ENCODE assay signal across 30 cellular contexts in the genomic region with DNA sequence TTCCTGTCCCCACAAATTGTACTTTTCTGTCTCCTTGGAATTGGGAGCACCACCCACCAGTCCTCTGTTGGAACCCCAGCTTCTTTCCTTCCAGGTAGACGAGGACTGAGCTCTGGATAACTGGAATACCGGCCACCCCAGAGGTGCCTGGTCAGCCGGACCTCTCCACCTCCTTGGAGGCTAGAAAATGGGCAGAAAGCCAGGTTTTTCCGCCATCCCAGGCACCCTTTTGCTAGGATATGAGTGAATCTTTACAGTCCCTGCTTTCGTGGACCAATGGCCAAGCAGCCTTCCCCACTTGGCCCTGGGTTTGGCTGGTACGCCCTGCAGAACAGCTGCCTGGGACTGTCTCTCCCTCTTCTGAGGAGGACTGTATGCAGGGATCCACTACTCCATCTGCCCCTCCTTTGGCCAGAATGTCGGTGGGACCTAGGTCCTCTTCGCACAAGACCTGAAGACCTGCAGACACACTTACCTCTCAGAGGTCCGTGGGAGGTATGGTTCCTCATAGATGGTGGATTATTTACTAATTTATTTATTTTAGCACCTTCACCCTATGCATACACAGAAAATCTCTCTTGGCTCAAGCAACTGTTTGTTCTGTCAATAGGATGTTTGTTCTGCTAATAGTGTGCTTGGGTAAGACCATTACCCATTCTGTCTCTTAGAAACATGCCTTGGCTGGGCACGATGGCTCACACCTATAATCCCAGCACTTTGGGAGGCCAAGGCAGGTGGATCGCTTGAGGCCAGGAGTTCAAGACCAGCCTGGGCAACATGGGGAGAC. TPM values are rescaled to one million over a fixed set of nuclear protein-coding genes. Genes with fewer than 3 reads are reported as not detected.
DNase-seq lines count a peak whose midpoint lies in the region; ATAC-seq and TF ChIP-seq lines count a peak whose summit lies in the region.
"Had no signal": no experiment of that assay in that cellular context is flagged by ENCODE, and none has a peak within 500 bp of the region (broad histone marks: within the 10 kb centered on the region; RNA-seq: fewer than 3 reads in every experiment).

No MANE protein-coding gene starts in this region.

- BruUV-seq in A673 (replicated peaks; lab: Mats Ljungman, UMichigan), result no TSS peak

- H3K36me3 ChIP-seq in liver (ENCODE audit: control insufficient read depth in 4 of 4, insufficient read depth in 3 of 4, low read depth in 1 of 4, low read length in 3 of 4) (no peaks in the 10 kb centered on the region), A673 (ENCODE audit: insufficient read depth, low read length, poor library complexity, severe bottlenecking) (no peaks in the 10 kb centered on the region)
- H3K36me3 ChIP-seq: heart right ventricle, sigmoid colon had no signal

- TF ChIP-seq RAD21 in liver (IDR thresholded peaks at IDR 0.05), result no peak

- CTCF ChIA-PET in CD4-positive, alpha-beta T cell (lab: Charles Lee), result no interaction called here
- CTCF ChIA-PET in A673 (lab: Charles Lee), result interaction anchor here (0.6 kb wide), 1 partner anchor 36 kb away, joined by 6 read pairs; no protein-coding TSS in a partner anchor

- H3K36me3 Mint-ChIP-seq in CD4-positive, alpha-beta T cell (ENCODE audit: low read depth), result no peaks in the 10 kb centered on the region
- H3K36me3 Mint-ChIP-seq: brain, type B pancreatic cell had no signal

- no peak for ATAC-seq in CD4-positive, alpha-beta T cell (ENCODE audit: poor library complexity)
- ATAC-seq in HG03432 (IDR thresholded peaks at IDR 0.05; ENCODE audit: unreplicated experiment), result no peak
- ATAC-seq: activated T-cell treated with anti-CD3 and anti-CD28 coated beads, Interleukin-2, amount 50 U/mL, for 72 hours; heart right ventricle; left ventricle myocardium superior had no signal

- no peaks in the 10 kb centered on the region for H3K9me3 Mint-ChIP-seq in CD4-positive, alpha-beta T cell
- H3K9me3 Mint-ChIP-seq: activated naive CD4-positive, alpha-beta T cell treated with anti-CD3 and anti-CD28 coated beads for 36 hours; activated T-cell treated with anti-CD3 and anti-CD28 coated beads, Interleukin-2, amount 50 U/mL, for 72 hours; brain; H9; type B pancreatic cell had no signal

- no peaks in the 10 kb centered on the region for H3K27me3 Mint-ChIP-seq in CD4-positive, alpha-beta T cell

- H3K4me1 Mint-ChIP-seq in CD4-positive, alpha-beta T cell (ENCODE audit: low read depth), result peaks cover 31% of the 10 kb centered on the region

- intact Hi-C loops in CD4-positive, alpha-beta T cell (cut with DNase I, micrococcal nuclease), result no loop called here
- intact Hi-C loops in A673 (cut with micrococcal nuclease; ENCODE audit: unreplicated experiment), result no loop called here

- WGBS in liver, result 69% methylated on average over 11 of the region's 11 CpGs

- no peaks in the 10 kb centered on the region for H3K9me3 ChIP-seq in CD4-positive, alpha-beta T cell (ENCODE audit: control insufficient read depth, low read length)
- H3K9me3 ChIP-seq in liver (ENCODE audit: control insufficient read depth in 4 of 4, low read length in 3 of 4) (no peaks in the 10 kb centered on the region), A673 (ENCODE audit: low read depth, low read length, poor library complexity, severe bottlenecking) (no peaks in the 10 kb centered on the region)
- H3K9me3 ChIP-seq: heart right ventricle, sigmoid colon had no signal

- DNase-seq in CD4-positive, alpha-beta T cell, result no peak
- DNase-seq in DMS53 treated with DMSO at 0.1 percent for 48 hours (lab: John Stamatoyannopoulos, UW; ENCODE audit: unreplicated experiment) (peak; percentile 77), NCI-H774 (lab: John Stamatoyannopoulos, UW) (peak; percentile 78), A673 (ENCODE audit: low spot score) (no peak), mucosa of gallbladder (ENCODE audit: low spot score) (no peak)
- DNase-seq: activated CD4-positive, alpha-beta T cell treated with anti-CD3 and anti-CD28 coated beads, Interleukin-2, amount 50 U/mL, for 4 hours; activated naive CD4-positive, alpha-beta T cell treated with anti-CD3 and anti-CD28 coated beads for 36 hours; activated T-cell treated with anti-CD3 and anti-CD28 coated beads, Interleukin-2, amount 50 U/mL, for 72 hours; C1 segment of cervical spinal cord; Calu3; cerebellar nuclear complex; DND-41; foreskin melanocyte; GF-D8; H9; heart right ventricle; left ventricle myocardium superior; NCI-H1048; NCI-H2227 treated with DMSO at 0.1 percent for 48 hours; NCI-H82; occipital lobe; RPMI8226; sigmoid colon; stimulated activated CD4-positive, alpha-beta T cell treated with anti-CD3 and anti-CD28 coated beads, Interleukin-12 subunit alpha, Interleukin-12 subunit beta, amount 100 ng/mL, for 4 hours; stimulated activated CD4-positive, alpha-beta T cell treated with anti-CD3 and anti-CD28 coated beads, Interleukin-4, amount 100 ng/mL, for 4 hours had no signal

- H3K9ac ChIP-seq in liver (ENCODE audit: low read depth in 1 of 2, low read length in 2 of 2), result no peak overlapping the region

- peak overlapping the region; percentile 31 for H3K4me3 Mint-ChIP-seq in CD4-positive, alpha-beta T cell
- H3K4me3 Mint-ChIP-seq: activated naive CD4-positive, alpha-beta T cell treated with anti-CD3 and anti-CD28 coated beads for 36 hours; H9 had no signal

- H3K27ac ChIP-seq in CD4-positive, alpha-beta T cell (ENCODE audit: low read depth, low read length), result no peak overlapping the region
- H3K27ac ChIP-seq in liver (ENCODE audit: low read depth in 1 of 2, low read length in 2 of 2), result no peak overlapping the region
- no peak overlapping the region for H3K27ac ChIP-seq in A673 (ENCODE audit: low read depth, low read length, poor library complexity, severe bottlenecking)
- H3K27ac ChIP-seq: heart right ventricle, sigmoid colon had no signal

- H3K27me3 ChIP-seq in CD4-positive, alpha-beta T cell (ENCODE audit: control insufficient read depth, insufficient read depth, low read length), result no peaks in the 10 kb centered on the region
- H3K27me3 ChIP-seq in liver (ENCODE audit: control insufficient read depth in 4 of 4, insufficient read depth in 4 of 4, low read length in 3 of 4), result no peaks in the 10 kb centered on the region
- H3K27me3 ChIP-seq in A673 (replicated peaks; ENCODE audit: insufficient read depth, low read depth, low read length, poor library complexity), result no peaks in the 10 kb centered on the region
- H3K27me3 ChIP-seq: heart right ventricle, sigmoid colon had no signal

- H3K4me3 ChIP-seq in liver (ENCODE audit: low read depth in 1 of 3, low read length in 3 of 3), result no peak overlapping the region
- no peak overlapping the region for H3K4me3 ChIP-seq in A673 (ENCODE audit: low read depth, low read length, poor library complexity, severe bottlenecking)
- H3K4me3 ChIP-seq: heart right ventricle, sigmoid colon had no signal

- H3K4me1 ChIP-seq in liver (ENCODE audit: control insufficient read depth in 4 of 4, insufficient read depth in 4 of 4, low read length in 3 of 4) (peaks cover 10 to 38% (median 27%) of the 10 kb centered on the region in 4 donors), A673 (ENCODE audit: insufficient read depth, low read length, poor library complexity, severe bottlenecking) (peaks cover 26% of the 10 kb centered on the region)

- POLR2A ChIA-PET in CD4-positive, alpha-beta T cell (lab: Charles Lee), result no interaction called here
- POLR2A ChIA-PET in A673 (lab: Charles Lee; ENCODE audit: low non-redundant PET), result no interaction called here

- H3K27ac Mint-ChIP-seq in CD4-positive, alpha-beta T cell, result no peak overlapping the region
- H3K27ac Mint-ChIP-seq: activated naive CD4-positive, alpha-beta T cell treated with anti-CD3 and anti-CD28 coated beads for 36 hours; activated T-cell treated with anti-CD3 and anti-CD28 coated beads, Interleukin-2, amount 50 U/mL, for 72 hours; brain; type B pancreatic cell had no signal

- TF ChIP-seq CTCF in CD4-positive, alpha-beta T cell (IDR thresholded peaks at IDR 0.05), result no peak
- TF ChIP-seq CTCF in liver (IDR thresholded peaks at IDR 0.05; ENCODE audit: low read depth, low read length, missing input control), result no peak
- no peak for TF ChIP-seq CTCF in A673 (conservative IDR thresholded peaks at IDR 0.05; ENCODE audit: low read depth, low read length)

TF ChIP-seq in liver, 16 proteins besides CTCF, POLR2A, EP300 and RAD21 (continues in another document):
- TF ChIP-seq FOXA2 (IDR thresholded peaks at IDR 0.05) (peak; percentile 32), HNF4A (conservative IDR thresholded peaks at IDR 0.05) (peak in 1 of 2 donors; percentile 11), SP1 (IDR thresholded peaks at IDR 0.05) (peak; percentile 19)
- TF ChIP-seq, protein P1, sequence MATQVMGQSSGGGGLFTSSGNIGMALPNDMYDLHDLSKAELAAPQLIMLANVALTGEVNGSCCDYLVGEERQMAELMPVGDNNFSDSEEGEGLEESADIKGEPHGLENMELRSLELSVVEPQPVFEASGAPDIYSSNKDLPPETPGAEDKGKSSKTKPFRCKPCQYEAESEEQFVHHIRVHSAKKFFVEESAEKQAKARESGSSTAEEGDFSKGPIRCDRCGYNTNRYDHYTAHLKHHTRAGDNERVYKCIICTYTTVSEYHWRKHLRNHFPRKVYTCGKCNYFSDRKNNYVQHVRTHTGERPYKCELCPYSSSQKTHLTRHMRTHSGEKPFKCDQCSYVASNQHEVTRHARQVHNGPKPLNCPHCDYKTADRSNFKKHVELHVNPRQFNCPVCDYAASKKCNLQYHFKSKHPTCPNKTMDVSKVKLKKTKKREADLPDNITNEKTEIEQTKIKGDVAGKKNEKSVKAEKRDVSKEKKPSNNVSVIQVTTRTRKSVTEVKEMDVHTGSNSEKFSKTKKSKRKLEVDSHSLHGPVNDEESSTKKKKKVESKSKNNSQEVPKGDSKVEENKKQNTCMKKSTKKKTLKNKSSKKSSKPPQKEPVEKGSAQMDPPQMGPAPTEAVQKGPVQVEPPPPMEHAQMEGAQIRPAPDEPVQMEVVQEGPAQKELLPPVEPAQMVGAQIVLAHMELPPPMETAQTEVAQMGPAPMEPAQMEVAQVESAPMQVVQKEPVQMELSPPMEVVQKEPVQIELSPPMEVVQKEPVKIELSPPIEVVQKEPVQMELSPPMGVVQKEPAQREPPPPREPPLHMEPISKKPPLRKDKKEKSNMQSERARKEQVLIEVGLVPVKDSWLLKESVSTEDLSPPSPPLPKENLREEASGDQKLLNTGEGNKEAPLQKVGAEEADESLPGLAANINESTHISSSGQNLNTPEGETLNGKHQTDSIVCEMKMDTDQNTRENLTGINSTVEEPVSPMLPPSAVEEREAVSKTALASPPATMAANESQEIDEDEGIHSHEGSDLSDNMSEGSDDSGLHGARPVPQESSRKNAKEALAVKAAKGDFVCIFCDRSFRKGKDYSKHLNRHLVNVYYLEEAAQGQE (IDR thresholded peaks at IDR 0.05), result no peak

RNA-seq across cellular contexts. Expression of a gene that starts 8.6 kb away (rescaled TPM):
- total RNA-seq in CD4-positive, alpha-beta T cell, result under 1 TPM; 0.42 to 0.47 TPM
- total RNA-seq in liver (1 to 10 TPM in 1 of 2 donors, under 1 TPM in 1; 0.19 to 1.0 TPM), A673 (2021) (11.6 and 26.8 TPM in 2 replicates), mucosa of gallbladder (2.8 TPM)
- 1 to 10 TPM; 1.2 to 3.5 TPM for polyA plus RNA-seq in liver

RNA-seq across cellular contexts. Expression of a gene that starts 15.6 kb away (rescaled TPM):
- total RNA-seq in CD4-positive, alpha-beta T cell, result under 1 TPM; 0.11 to 0.14 TPM
- total RNA-seq in liver (1 to 10 TPM; 3.5 to 3.8 TPM), A673 (2021) (0.11 and 0.15 TPM in 2 replicates), mucosa of gallbladder (7.2 TPM)
- polyA plus RNA-seq in liver, result 1 to 10 TPM; 2.1 to 2.5 TPM
- total RNA-seq: Calu3 had no signal
- polyA plus RNA-seq: keratinocyte had no signal

RNA-seq across cellular contexts. Expression of a gene that starts 50.5 kb away (rescaled TPM):
- 10 to 100 TPM; 20.8 to 21.7 TPM for total RNA-seq in CD4-positive, alpha-beta T cell
- total RNA-seq in liver (10 to 100 TPM in 1 of 2 donors, 1 to 10 TPM in 1; 9.8 to 15.3 TPM), A673 (2021) (21.9 and 23.8 TPM in 2 replicates), mucosa of gallbladder (42.2 TPM)
- 10 to 100 TPM in 1 of 2 donors, 1 to 10 TPM in 1; 3.4 to 10.8 TPM for polyA plus RNA-seq in liver

Comparison
In these comparisons a context has a peak if more than half of its experiments do, and no peak if none do; other contexts are left out.
1. DNase-seq: peak in DMS53 treated with DMSO at 0.1 percent for 48 hours (single experiment) and NCI-H774 (single experiment); none in CD4-positive, alpha-beta T cell (0 of 10), A673 (single experiment) and mucosa of gallbladder (single experiment).